In genomic region chr15:80152896-80153876, GRCh38 we compare ENCODE assay signal across 8 cellular contexts. TPM values are rescaled to one million over a fixed set of nuclear protein-coding genes. Genes with fewer than 3 reads are reported as not detected.
DNase-seq lines count a peak whose midpoint lies in the region; ATAC-seq and TF ChIP-seq lines count a peak whose summit lies in the region.

FAH (plus strand) TSS chr15:80152999; CDS start chr15:80153055, 56 bp downstream.

- peaks cover 7% of the 10 kb centered on the region for H3K4me1 Mint-ChIP-seq in Caco-2 (ENCODE audit: low read depth, unreplicated experiment)
- peaks cover 35% of the 10 kb centered on the region for H3K4me1 Mint-ChIP-seq in T-helper 1 cell treated with Interleukin-12 subunit alpha and Interleukin-12 subunit beta and Interleukin-4 antibody, amounts not matched to agents 30 μg/mL and 1 μg/mL, for 36 hours (ENCODE audit: low read depth)

- no peaks in the 10 kb centered on the region for H3K27me3 ChIP-seq in Caco-2 (replicated peaks; ENCODE audit: control insufficient read depth, insufficient read depth, low read length)

- H3K36me3 ChIP-seq in Caco-2 (ENCODE audit: control insufficient read depth, insufficient read depth, low read length): no peaks in the 10 kb centered on the region

- TF ChIP-seq CTCF in Caco-2 (IDR thresholded peaks at IDR 0.05; ENCODE audit: insufficient read depth in 1 of 2, low read depth in 1 of 2, low read length in 1 of 2, severe bottlenecking in 1 of 2, unreplicated experiment in 1 of 2): no peak

- DNase-seq in Caco-2: peak in 1 of 2 experiments; percentile 18
- peak; percentile 60 for DNase-seq in HPDE6-E6E7 (ENCODE audit: extremely low spot score)
- peak; percentile 42 to 82 for DNase-seq in T47D (ENCODE audit: low read depth in 1 of 2, low spot score in 1 of 2)
- DNase-seq in iris pigment epithelial cell (ENCODE audit: low read depth): peak; percentile 69
- peak; percentile 2 for DNase-seq in smooth muscle cell of the brain vasculature (ENCODE audit: low read depth, low spot score)
- DNase-seq in NCI-H1694 (lab: John Stamatoyannopoulos, UW): no peak

- H3K4me3 ChIP-seq in Caco-2 (ENCODE audit: low read depth, low read length): peak within 1 kb of the TSS; percentile 87

- ATAC-seq in GM19467 (IDR thresholded peaks at IDR 0.05; ENCODE audit: unreplicated experiment): peak; percentile 44

- H3K27me3 Mint-ChIP-seq in Caco-2 (ENCODE audit: insufficient read depth, unreplicated experiment): peaks cover 3% of the 10 kb centered on the region
- H3K27me3 Mint-ChIP-seq in T-helper 1 cell treated with Interleukin-12 subunit alpha and Interleukin-12 subunit beta and Interleukin-4 antibody, amounts not matched to agents 30 μg/mL and 1 μg/mL, for 36 hours (ENCODE audit: low read depth): peaks cover 5% of the 10 kb centered on the region

- H3K4me1 ChIP-seq in Caco-2: peaks cover 9% of the 10 kb centered on the region; the same call in 1 of the 2 replicates

- H3K9me3 ChIP-seq in Caco-2: no peaks in the 10 kb centered on the region

- TSS peak; percentile 48 for BruUV-seq in Caco-2 (replicated peaks; lab: Mats Ljungman, UMichigan)

- no peaks in the 10 kb centered on the region for H3K36me3 Mint-ChIP-seq in Caco-2 (ENCODE audit: insufficient read depth, unreplicated experiment)
- H3K36me3 Mint-ChIP-seq in T-helper 1 cell treated with Interleukin-12 subunit alpha and Interleukin-12 subunit beta and Interleukin-4 antibody, amounts not matched to agents 30 μg/mL and 1 μg/mL, for 36 hours (ENCODE audit: low read depth): peaks cover 7% of the 10 kb centered on the region

- intact Hi-C loops in Caco-2 (cut with micrococcal nuclease; ENCODE audit: unreplicated experiment): loop anchor here (1.0 to 10.0 kb wide), 2 partner anchors 94 to 228 kb away; partner anchors contain the start of gene ZFAND6

- POLR2A ChIA-PET in Caco-2 (lab: Charles Lee): interaction anchor here (0.6 to 0.8 kb wide), 3 partner anchors 53 to 847 kb away, joined by 3 to 16 read pairs (median 7); no protein-coding TSS in a partner anchor

- H3K27ac Mint-ChIP-seq in Caco-2 (ENCODE audit: unreplicated experiment): no peak within 1 kb of the TSS
- peak within 1 kb of the TSS; percentile 97 for H3K27ac Mint-ChIP-seq in T-helper 1 cell treated with Interleukin-12 subunit alpha and Interleukin-12 subunit beta and Interleukin-4 antibody, amounts not matched to agents 30 μg/mL and 1 μg/mL, for 36 hours

- peak within 1 kb of the TSS; percentile 84 for H3K4me3 Mint-ChIP-seq in Caco-2 (ENCODE audit: unreplicated experiment)
- H3K4me3 Mint-ChIP-seq in T-helper 1 cell treated with Interleukin-12 subunit alpha and Interleukin-12 subunit beta and Interleukin-4 antibody, amounts not matched to agents 30 μg/mL and 1 μg/mL, for 36 hours: peak within 1 kb of the TSS; percentile 92

- in situ Hi-C loops in T47D (cut with HindIII; ENCODE audit: low pct_unique_long_range_greater_than_20kb, low sequenced_read_pairs): no loop called here

- CTCF ChIA-PET in Caco-2 (lab: Charles Lee): interaction anchor here (1.7 kb wide), 1 partner anchor 20 kb away, joined by 6 read pairs; no protein-coding TSS in a partner anchor

- H3K9me3 Mint-ChIP-seq in Caco-2 (ENCODE audit: unreplicated experiment): no peaks in the 10 kb centered on the region
- H3K9me3 Mint-ChIP-seq in T-helper 1 cell treated with Interleukin-12 subunit alpha and Interleukin-12 subunit beta and Interleukin-4 antibody, amounts not matched to agents 30 μg/mL and 1 μg/mL, for 36 hours: no peaks in the 10 kb centered on the region

RNA-seq across cellular contexts. Expression of gene FAH, which starts in this region (rescaled TPM):
- 20.4 TPM in 2 replicates for total RNA-seq in Caco-2 (2022)
